In the genomic region with DNA sequence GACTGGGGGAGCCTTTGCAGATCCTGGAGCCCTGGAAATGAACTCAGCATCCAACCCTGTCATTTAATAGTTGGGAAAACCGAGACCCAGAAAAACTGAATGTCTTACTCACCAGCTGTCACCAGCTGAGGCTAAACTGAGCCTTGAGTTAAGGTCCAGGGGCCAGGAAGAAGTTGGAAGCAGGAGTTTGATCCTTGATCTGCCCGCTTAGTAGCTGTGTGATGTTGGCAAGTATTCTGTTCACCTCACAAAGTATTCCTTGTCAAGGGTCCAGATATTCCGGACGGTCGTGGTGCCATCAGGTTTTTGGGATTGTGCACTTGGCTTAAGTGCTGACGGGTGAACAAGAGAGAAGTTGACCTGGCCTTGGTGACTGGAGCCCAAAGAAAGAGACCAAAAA, we compare ENCODE assay signal across 8 cellular contexts. TPM values are rescaled to one million over a fixed set of nuclear protein-coding genes. Genes with fewer than 3 reads are reported as not detected.
"Had no signal": no experiment of that assay in that cellular context is flagged by ENCODE, and none has a peak within 500 bp of the region (broad histone marks: within the 10 kb centered on the region; RNA-seq: fewer than 3 reads in every experiment).

No MANE protein-coding gene starts in this region.

- DNase-seq: GOT3, H7, HFFc6, IMR-90 had no signal

- H3K36me3 ChIP-seq: HAP-1 had no signal

- H3K4me3 ChIP-seq: HAP-1, K562 had no signal

- H3K4me3 Mint-ChIP-seq: HFFc6 had no signal

- H3K9me3 ChIP-seq: HAP-1 had no signal

- H3K27ac Mint-ChIP-seq: HFFc6 had no signal

- H3K4me1 ChIP-seq: HAP-1 had no signal

- H3K9me3 Mint-ChIP-seq: HFFc6 had no signal

- ATAC-seq: HCT116, K562 had no signal

RNA-seq across cellular contexts. Expression of a gene that starts 30.7 kb away (rescaled TPM):
- total RNA-seq: H4, IMR-90, K562 had no signal
- polyA plus RNA-seq: IMR-90 had no signal
